Comparison of ENCODE assay signal across 26 cellular contexts in genomic region chr6:51526049-51526448, GRCh38.
"Had no signal": no experiment of that assay in that cellular context is flagged by ENCODE, and none has a peak within 500 bp of the region (broad histone marks: within the 10 kb centered on the region; RNA-seq: fewer than 3 reads in every experiment).

No MANE protein-coding gene starts in this region.

- H3K9me3 Mint-ChIP-seq: IgD-negative memory B cell; T-helper 1 cell treated with Interleukin-12 subunit alpha and Interleukin-12 subunit beta and Interleukin-4 antibody, amounts not matched to agents 30 μg/mL and 1 μg/mL, for 36 hours had no signal

- H3K4me1 Mint-ChIP-seq: T-cell had no signal

- H3K27me3 Mint-ChIP-seq: IgD-negative memory B cell, T-cell had no signal

- H3K27ac ChIP-seq: HL-60, KMS-11 had no signal

- ATAC-seq: K562, T-cell had no signal

- FAIRE-seq: HTR-8/SVneo, K562, RCC 7860 had no signal

- H3K27ac Mint-ChIP-seq: IgD-negative memory B cell; T-cell; T-helper 1 cell treated with Interleukin-12 subunit alpha and Interleukin-12 subunit beta and Interleukin-4 antibody, amounts not matched to agents 30 μg/mL and 1 μg/mL, for 36 hours had no signal

- H3K4me2 ChIP-seq: KMS-11, SK-N-SH had no signal

- H3K9me2 ChIP-seq: SK-N-SH had no signal

- H3K36me3 Mint-ChIP-seq: T-cell had no signal

- H3K4me3 ChIP-seq: K562 had no signal

- H3K9me3 ChIP-seq: SK-N-SH had no signal

- H3K4me3 Mint-ChIP-seq: IgD-negative memory B cell; T-cell; T-helper 1 cell treated with Interleukin-12 subunit alpha and Interleukin-12 subunit beta and Interleukin-4 antibody, amounts not matched to agents 30 μg/mL and 1 μg/mL, for 36 hours had no signal

- H3K9ac ChIP-seq: KMS-11, SK-N-SH had no signal

- DNase-seq: Kasumi-1, MV-4-11, NCI-H1048, NCI-H1105, NCI-H1417, NCI-H1436 treated with DMSO at 0.1 percent for 48 hours, NCI-H1694, NCI-H187 treated with DMSO at 0.1 percent for 48 hours, NCI-H2029 treated with DMSO at 0.1 percent for 48 hours, NCI-H2171 treated with DMSO at 0.1 percent for 48 hours, NCI-H2227 treated with DMSO at 0.1 percent for 48 hours, NCI-H524, NCI-H526 treated with DMSO at 0.1 percent for 48 hours, NCI-H748 treated with DMSO at 0.1 percent for 48 hours, RPMI8226, SHP77, SK-N-SH, SW 1271, T-cell had no signal
